ENCODE assay signal across 14 cellular contexts in the genomic region with DNA sequence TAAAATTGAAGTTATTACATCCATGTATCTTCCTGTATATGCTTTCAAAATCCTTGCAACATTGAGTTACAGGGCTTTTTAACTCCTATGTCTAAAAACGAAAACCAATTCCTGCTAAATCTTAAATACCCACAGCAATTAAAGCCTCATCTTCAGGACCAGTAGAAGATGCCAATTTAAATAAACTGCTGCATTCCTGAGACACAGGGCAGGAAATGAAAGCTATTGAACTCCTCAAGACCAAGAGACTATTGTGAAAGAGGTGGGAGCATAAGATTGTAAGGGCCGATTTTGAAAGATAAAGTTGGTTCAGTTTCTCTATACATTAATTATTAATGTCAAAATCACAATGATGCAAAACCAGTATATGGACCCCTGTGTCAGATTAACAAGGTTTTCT. TPM values are rescaled to one million over a fixed set of nuclear protein-coding genes. Genes with fewer than 3 reads are reported as not detected.
DNase-seq lines count a peak whose midpoint lies in the region; ATAC-seq, FAIRE-seq and TF ChIP-seq lines count a peak whose summit lies in the region.
"Not testable (repeated sequence)": the region's sequence is repeated elsewhere in the genome, so short reads cannot be mapped to it uniquely, and the experiment has no call there.
"Had no signal": no experiment of that assay in that cellular context is flagged by ENCODE, and none has a peak within 500 bp of the region (broad histone marks: within the 10 kb centered on the region; RNA-seq: fewer than 3 reads in every experiment).

No MANE protein-coding gene starts in this region.

- ATAC-seq in pancreas: not testable (repeated sequence)
- ATAC-seq in upper lobe of right lung: peak; percentile 64

- not testable (repeated sequence) for H3K27ac ChIP-seq in pancreas, upper lobe of right lung

- intact Hi-C loops in pancreas (cut with DNase I); upper lobe of right lung (cut with DNase I): not testable (repeated sequence)

- FAIRE-seq in pancreas (lab: Jason Lieb, UNC): peak; percentile 17

- not testable (repeated sequence) for H3K4me1 ChIP-seq in pancreas, upper lobe of right lung

- H3K36me3 ChIP-seq in pancreas, upper lobe of right lung: not testable (repeated sequence)

- H3K9me3 ChIP-seq in pancreas, upper lobe of right lung: not testable (repeated sequence)

- not testable (repeated sequence) for H3K27me3 ChIP-seq in pancreas, upper lobe of right lung

- H3K4me3 ChIP-seq in pancreas, upper lobe of right lung: not testable (repeated sequence)

- TF ChIP-seq CTCF in pancreas (IDR thresholded peaks at IDR 0.05); upper lobe of right lung (IDR thresholded peaks at IDR 0.05): not testable (repeated sequence)

- not testable (repeated sequence) for DNase-seq in pancreas, upper lobe of right lung

- no CpG with 5 or more reads among the region's 2 CpGs for WGBS in pancreas, 2 donors

RNA-seq across cellular contexts. Expression of a gene that starts 28.7 kb away (rescaled TPM):
- total RNA-seq in pancreas: not detected
- not detected for polyA plus RNA-seq in pancreas
- not detected for total RNA-seq in upper lobe of right lung
- total RNA-seq: A673; B cell; Caco-2; Calu3; CD4-positive, alpha-beta memory T cell; CD4-positive, alpha-beta T cell; CD4-positive, CD25-positive, alpha-beta regulatory T cell; CD8-positive, alpha-beta memory T cell; CD8-positive, alpha-beta T cell had no signal
- polyA plus RNA-seq: AG04450; BJ; CD14-positive monocyte; CD4-positive, alpha-beta memory T cell; CD4-positive, CD25-positive, alpha-beta regulatory T cell; CD8-positive, alpha-beta memory T cell had no signal
